In the genomic region with DNA sequence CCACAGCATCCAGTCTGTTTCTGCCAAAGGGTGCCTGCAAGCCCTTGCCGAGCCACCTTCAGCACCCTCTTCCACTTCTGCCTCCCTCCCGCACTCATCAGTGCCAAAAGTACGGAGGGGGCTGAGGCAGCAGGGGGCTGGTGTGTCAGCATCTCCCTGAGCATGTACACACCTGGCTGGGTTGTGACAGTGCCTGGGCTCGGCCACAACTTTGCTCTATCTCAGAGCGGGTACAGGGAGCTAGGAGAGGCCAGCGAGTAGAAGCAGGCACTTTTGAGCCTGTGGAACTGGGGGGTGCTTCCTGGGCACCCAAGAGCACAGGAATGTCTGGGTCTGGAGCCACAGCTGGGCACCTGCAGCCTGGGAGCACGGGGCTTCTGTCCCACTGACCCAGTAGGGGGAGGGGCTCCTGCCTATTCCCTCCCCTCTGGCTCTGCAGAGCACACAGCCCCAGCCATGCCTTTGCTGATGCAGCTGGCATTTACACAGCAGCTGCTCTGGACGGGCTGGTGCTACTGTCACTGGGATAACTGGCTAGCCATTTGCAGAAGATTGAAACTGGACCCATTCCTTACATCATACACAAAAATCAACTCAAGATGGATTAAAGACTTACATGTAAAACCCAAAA, we compare ENCODE assay signal across 15 cellular contexts.
A peak's percentile ranks its signal among the peaks of the same experiment; 100 is the strongest.
DNase-seq lines count a peak whose midpoint lies in the region; ATAC-seq and TF ChIP-seq lines count a peak whose summit lies in the region.
"Had no signal": no experiment of that assay in that cellular context is flagged by ENCODE, and none has a peak within 500 bp of the region (broad histone marks: within the 10 kb centered on the region; RNA-seq: fewer than 3 reads in every experiment).

No MANE protein-coding gene starts in this region.

- H3K4me1 ChIP-seq in naive thymus-derived CD4-positive, alpha-beta T cell (ENCODE audit: control insufficient read depth in 2 of 2, insufficient read depth in 2 of 2, low read length in 2 of 2): no peaks in the 10 kb centered on the region
- H3K4me1 ChIP-seq: BE2C had no signal

- H3K4me1 Mint-ChIP-seq in WTC11: peaks cover 13% of the 10 kb centered on the region
- no peaks in the 10 kb centered on the region for H3K4me1 Mint-ChIP-seq in naive thymus-derived CD4-positive, alpha-beta T cell
- no peaks in the 10 kb centered on the region for H3K4me1 Mint-ChIP-seq in activated T-helper 1 cell treated with anti-CD3 and anti-CD28 coated beads, Interleukin-12 subunit alpha, Interleukin-12 subunit beta, Interleukin-2, Interleukin-4 antibody, amounts not matched to agents 30 ng/mL and 10 ng/mL and 1 ng/mL, durations not matched to agents 14 hours and 24 hours and 36 hours (ENCODE audit: low read depth)

- H3K27ac Mint-ChIP-seq in WTC11: no peak overlapping the region
- H3K27ac Mint-ChIP-seq in naive thymus-derived CD4-positive, alpha-beta T cell: no peak overlapping the region
- no peak overlapping the region for H3K27ac Mint-ChIP-seq in activated T-helper 1 cell treated with anti-CD3 and anti-CD28 coated beads, Interleukin-12 subunit alpha, Interleukin-12 subunit beta, Interleukin-2, Interleukin-4 antibody, amounts not matched to agents 30 ng/mL and 10 ng/mL and 1 ng/mL, durations not matched to agents 14 hours and 24 hours and 36 hours
- H3K27ac Mint-ChIP-seq: CD4-positive, alpha-beta T cell had no signal

- no peaks in the 10 kb centered on the region for H3K27me3 Mint-ChIP-seq in WTC11 (ENCODE audit: low read depth)
- no peaks in the 10 kb centered on the region for H3K27me3 Mint-ChIP-seq in naive thymus-derived CD4-positive, alpha-beta T cell
- no peaks in the 10 kb centered on the region for H3K27me3 Mint-ChIP-seq in activated T-helper 1 cell treated with anti-CD3 and anti-CD28 coated beads, Interleukin-12 subunit alpha, Interleukin-12 subunit beta, Interleukin-2, Interleukin-4 antibody, amounts not matched to agents 30 ng/mL and 10 ng/mL and 1 ng/mL, durations not matched to agents 14 hours and 24 hours and 36 hours (ENCODE audit: insufficient read depth)
- H3K27me3 Mint-ChIP-seq: CD4-positive, alpha-beta T cell had no signal

- H3K4me3 ChIP-seq in naive thymus-derived CD4-positive, alpha-beta T cell (ENCODE audit: low read length): no peak overlapping the region

- POLR2A ChIA-PET in WTC11 (lab: Charles Lee): no interaction called here
- POLR2A ChIA-PET in naive thymus-derived CD4-positive, alpha-beta T cell (lab: Charles Lee): no interaction called here

- intact Hi-C loops in Right ventricle myocardium inferior (cut with DNase I) (no loop called here), left cardiac atrium (cut with DNase I) (no loop called here)
- intact Hi-C loops in naive thymus-derived CD4-positive, alpha-beta T cell (cut with micrococcal nuclease): no loop called here
- intact Hi-C loops in activated T-helper 1 cell treated with anti-CD3 and anti-CD28 coated beads, Interleukin-12 subunit alpha, Interleukin-12 subunit beta, Interleukin-2, Interleukin-4 antibody, amounts not matched to agents 30 ng/mL and 10 ng/mL and 1 ng/mL, durations not matched to agents 14 hours and 24 hours and 36 hours (cut with micrococcal nuclease): no loop called here

- DNase-seq in Right ventricle myocardium inferior (ENCODE audit: missing footprints) (peak; percentile 60), left cardiac atrium (no peak), WTC11 (ENCODE audit: low spot score) (no peak), KG1 (lab: John Stamatoyannopoulos, UW) (no peak), NCI-H226 (no peak)
- no peak for DNase-seq in naive thymus-derived CD4-positive, alpha-beta T cell
- no peak for DNase-seq in activated T-helper 1 cell treated with anti-CD3 and anti-CD28 coated beads, Interleukin-12 subunit alpha, Interleukin-12 subunit beta, Interleukin-2, Interleukin-4 antibody, amounts not matched to agents 30 ng/mL and 10 ng/mL and 1 ng/mL, durations not matched to agents 14 hours and 24 hours and 36 hours (ENCODE audit: low spot score)
- DNase-seq: BE2C; CD4-positive, alpha-beta T cell; NCI-H1417 treated with DMSO at 0.1 percent for 48 hours; NCI-H2029 treated with DMSO at 0.1 percent for 48 hours; NCI-H2171 treated with DMSO at 0.1 percent for 48 hours; NCI-H82 had no signal

- H3K27ac ChIP-seq in naive thymus-derived CD4-positive, alpha-beta T cell (ENCODE audit: low read depth, low read length): no peak overlapping the region
- H3K27ac ChIP-seq: 22Rv1 had no signal

- no peaks in the 10 kb centered on the region for H3K36me3 ChIP-seq in naive thymus-derived CD4-positive, alpha-beta T cell (ENCODE audit: control insufficient read depth in 2 of 3, insufficient read depth in 3 of 3, low read length in 3 of 3)
- H3K36me3 ChIP-seq: BE2C had no signal

- H3K27me3 ChIP-seq in naive thymus-derived CD4-positive, alpha-beta T cell (ENCODE audit: control insufficient read depth in 2 of 2, insufficient read depth in 2 of 2, low read length in 2 of 2): no peaks in the 10 kb centered on the region
- H3K27me3 ChIP-seq: BE2C had no signal

- CTCF ChIA-PET in WTC11 (lab: Charles Lee): no interaction called here
- CTCF ChIA-PET in naive thymus-derived CD4-positive, alpha-beta T cell (lab: Charles Lee): no interaction called here

- ATAC-seq in Right ventricle myocardium inferior (no peak), left cardiac atrium (no peak), WTC11 (peak; percentile 87), HG02970 (IDR thresholded peaks at IDR 0.05; ENCODE audit: low FRiP score, unreplicated experiment) (no peak)
- peak; percentile 14 for ATAC-seq in naive thymus-derived CD4-positive, alpha-beta T cell

- no peak for TF ChIP-seq CTCF in WTC11 (IDR thresholded peaks at IDR 0.05)

- H3K9me3 Mint-ChIP-seq in WTC11: peaks cover 15% of the 10 kb centered on the region
- H3K9me3 Mint-ChIP-seq in naive thymus-derived CD4-positive, alpha-beta T cell: peaks cover 0 to 11% (median 4%) of the 10 kb centered on the region in 11 donors
- peaks cover 6% of the 10 kb centered on the region for H3K9me3 Mint-ChIP-seq in activated T-helper 1 cell treated with anti-CD3 and anti-CD28 coated beads, Interleukin-12 subunit alpha, Interleukin-12 subunit beta, Interleukin-2, Interleukin-4 antibody, amounts not matched to agents 30 ng/mL and 10 ng/mL and 1 ng/mL, durations not matched to agents 14 hours and 24 hours and 36 hours

- H3K9me3 ChIP-seq in naive thymus-derived CD4-positive, alpha-beta T cell (ENCODE audit: control insufficient read depth in 2 of 3, low read length in 3 of 3): peaks cover 0 to 4% (median 0%) of the 10 kb centered on the region in 3 experiments
- H3K9me3 ChIP-seq: BE2C had no signal

- H3K36me3 Mint-ChIP-seq in WTC11: peaks cover 7% of the 10 kb centered on the region
- no peaks in the 10 kb centered on the region for H3K36me3 Mint-ChIP-seq in naive thymus-derived CD4-positive, alpha-beta T cell
- no peaks in the 10 kb centered on the region for H3K36me3 Mint-ChIP-seq in activated T-helper 1 cell treated with anti-CD3 and anti-CD28 coated beads, Interleukin-12 subunit alpha, Interleukin-12 subunit beta, Interleukin-2, Interleukin-4 antibody, amounts not matched to agents 30 ng/mL and 10 ng/mL and 1 ng/mL, durations not matched to agents 14 hours and 24 hours and 36 hours (ENCODE audit: low read depth)

- no peak overlapping the region for H3K4me3 Mint-ChIP-seq in WTC11
- no peak overlapping the region for H3K4me3 Mint-ChIP-seq in naive thymus-derived CD4-positive, alpha-beta T cell
- H3K4me3 Mint-ChIP-seq in activated T-helper 1 cell treated with anti-CD3 and anti-CD28 coated beads, Interleukin-12 subunit alpha, Interleukin-12 subunit beta, Interleukin-2, Interleukin-4 antibody, amounts not matched to agents 30 ng/mL and 10 ng/mL and 1 ng/mL, durations not matched to agents 14 hours and 24 hours and 36 hours: no peak overlapping the region
- H3K4me3 Mint-ChIP-seq: CD4-positive, alpha-beta T cell had no signal

TF ChIP-seq in WTC11, 78 proteins besides CTCF, POLR2A, EP300 and RAD21 (continues in another document):
- no peak for TF ChIP-seq GTF2I (CRISPR knock-in tag; conservative IDR thresholded peaks at IDR 0.05)
- TF ChIP-seq, protein P1, sequence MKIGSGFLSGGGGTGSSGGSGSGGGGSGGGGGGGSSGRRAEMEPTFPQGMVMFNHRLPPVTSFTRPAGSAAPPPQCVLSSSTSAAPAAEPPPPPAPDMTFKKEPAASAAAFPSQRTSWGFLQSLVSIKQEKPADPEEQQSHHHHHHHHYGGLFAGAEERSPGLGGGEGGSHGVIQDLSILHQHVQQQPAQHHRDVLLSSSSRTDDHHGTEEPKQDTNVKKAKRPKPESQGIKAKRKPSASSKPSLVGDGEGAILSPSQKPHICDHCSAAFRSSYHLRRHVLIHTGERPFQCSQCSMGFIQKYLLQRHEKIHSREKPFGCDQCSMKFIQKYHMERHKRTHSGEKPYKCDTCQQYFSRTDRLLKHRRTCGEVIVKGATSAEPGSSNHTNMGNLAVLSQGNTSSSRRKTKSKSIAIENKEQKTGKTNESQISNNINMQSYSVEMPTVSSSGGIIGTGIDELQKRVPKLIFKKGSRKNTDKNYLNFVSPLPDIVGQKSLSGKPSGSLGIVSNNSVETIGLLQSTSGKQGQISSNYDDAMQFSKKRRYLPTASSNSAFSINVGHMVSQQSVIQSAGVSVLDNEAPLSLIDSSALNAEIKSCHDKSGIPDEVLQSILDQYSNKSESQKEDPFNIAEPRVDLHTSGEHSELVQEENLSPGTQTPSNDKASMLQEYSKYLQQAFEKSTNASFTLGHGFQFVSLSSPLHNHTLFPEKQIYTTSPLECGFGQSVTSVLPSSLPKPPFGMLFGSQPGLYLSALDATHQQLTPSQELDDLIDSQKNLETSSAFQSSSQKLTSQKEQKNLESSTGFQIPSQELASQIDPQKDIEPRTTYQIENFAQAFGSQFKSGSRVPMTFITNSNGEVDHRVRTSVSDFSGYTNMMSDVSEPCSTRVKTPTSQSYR (CRISPR knock-in tag; IDR thresholded peaks at IDR 0.05): no peak
- TF ChIP-seq, protein P2, sequence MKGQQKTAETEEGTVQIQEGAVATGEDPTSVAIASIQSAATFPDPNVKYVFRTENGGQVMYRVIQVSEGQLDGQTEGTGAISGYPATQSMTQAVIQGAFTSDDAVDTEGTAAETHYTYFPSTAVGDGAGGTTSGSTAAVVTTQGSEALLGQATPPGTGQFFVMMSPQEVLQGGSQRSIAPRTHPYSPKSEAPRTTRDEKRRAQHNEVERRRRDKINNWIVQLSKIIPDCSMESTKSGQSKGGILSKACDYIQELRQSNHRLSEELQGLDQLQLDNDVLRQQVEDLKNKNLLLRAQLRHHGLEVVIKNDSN (CRISPR knock-in tag; IDR thresholded peaks at IDR 0.05): no peak
- TF ChIP-seq CREM (CRISPR knock-in tag; IDR thresholded peaks at IDR 0.05): no peak
- no peak for TF ChIP-seq ZNF396 (CRISPR knock-in tag; IDR thresholded peaks at IDR 0.05; ENCODE audit: borderline replicate concordance)
- TF ChIP-seq IRF2 (CRISPR knock-in tag; IDR thresholded peaks at IDR 0.05; ENCODE audit: borderline replicate concordance, low read depth): no peak
- TF ChIP-seq SMAD4 (CRISPR knock-in tag; IDR thresholded peaks at IDR 0.05): no peak

Comparison
In these comparisons a context has a peak if more than half of its experiments do, and no peak if none do; other contexts are left out.
1. ATAC-seq: peak in WTC11 (single experiment) and naive thymus-derived CD4-positive, alpha-beta T cell (single experiment); none in Right ventricle myocardium inferior (single experiment), left cardiac atrium (0 of 2) and HG02970 (single experiment).